24 cellular contexts compared by ENCODE assay signal in genomic region chr16:85629853-85630252, GRCh38. TPM values are rescaled to one million over a fixed set of nuclear protein-coding genes. Genes with fewer than 3 reads are reported as not detected.
DNase-seq lines count a peak whose midpoint lies in the region; ATAC-seq, FAIRE-seq and TF ChIP-seq lines count a peak whose summit lies in the region.
"Had no signal": no experiment of that assay in that cellular context is flagged by ENCODE, and none has a peak within 500 bp of the region (broad histone marks: within the 10 kb centered on the region; RNA-seq: fewer than 3 reads in every experiment).

No MANE protein-coding gene starts in this region.

- TF ChIP-seq CTCF in A549 (IDR thresholded peaks at IDR 0.05) (no peak), K562 (IDR thresholded peaks at IDR 0.05 in 2 of 3, conservative IDR thresholded peaks at IDR 0.05 in 1 of 3; ENCODE audit: insufficient read depth in 2 of 3, low read depth in 1 of 3, low read length in 3 of 3) (no peak), glutamatergic neuron (IDR thresholded peaks at IDR 0.05; ENCODE audit: partially characterized antibody, unreplicated experiment) (no peak)
- TF ChIP-seq CTCF in activated CD8-positive, alpha-beta T cell treated with anti-CD3 and anti-CD28 coated beads for 36 hours (IDR thresholded peaks at IDR 0.05) = no peak

- H3K27me3 Mint-ChIP-seq in glutamatergic neuron (ENCODE audit: unreplicated experiment) = peaks cover 35% of the 10 kb centered on the region
- no peaks in the 10 kb centered on the region for H3K27me3 Mint-ChIP-seq in activated CD8-positive, alpha-beta T cell treated with anti-CD3 and anti-CD28 coated beads for 36 hours

- H3K36me3 Mint-ChIP-seq in glutamatergic neuron (ENCODE audit: unreplicated experiment) = no peaks in the 10 kb centered on the region
- peaks cover 11% of the 10 kb centered on the region for H3K36me3 Mint-ChIP-seq in activated CD8-positive, alpha-beta T cell treated with anti-CD3 and anti-CD28 coated beads for 36 hours (ENCODE audit: low read depth)

- no peak for FAIRE-seq in A549 (lab: Jason Lieb, UNC)
- FAIRE-seq in K562 (lab: Jason Lieb, UNC) = peak; percentile 23
- FAIRE-seq in GM12892 (lab: Jason Lieb, UNC) = no peak
- FAIRE-seq: GM12878, GM19239, HTR-8/SVneo had no signal

- peaks cover 46% of the 10 kb centered on the region for H3K9me3 Mint-ChIP-seq in glutamatergic neuron (ENCODE audit: unreplicated experiment)
- H3K9me3 Mint-ChIP-seq in activated CD8-positive, alpha-beta T cell treated with anti-CD3 and anti-CD28 coated beads for 36 hours = peaks cover 6% of the 10 kb centered on the region

- H3K9ac ChIP-seq in BLaER1 = no peak overlapping the region
- no peak overlapping the region for H3K9ac ChIP-seq in K562 (ENCODE audit: insufficient read depth in 1 of 2, low read depth in 2 of 2, low read length in 2 of 2)

- peaks cover 11% of the 10 kb centered on the region for H3K9me1 ChIP-seq in K562 (ENCODE audit: control insufficient read depth, insufficient read depth, low read length)

- no peaks in the 10 kb centered on the region for H3K27me3 ChIP-seq in BLaER1
- no peaks in the 10 kb centered on the region for H3K27me3 ChIP-seq in K562 (ENCODE audit: control insufficient read depth in 2 of 2, insufficient read depth in 2 of 2, low read length in 2 of 2)
- H3K27me3 ChIP-seq: BE2C had no signal

- intact Hi-C loops in K562 (cut with micrococcal nuclease) = no loop called here
- intact Hi-C loops in activated CD8-positive, alpha-beta T cell treated with anti-CD3 and anti-CD28 coated beads for 36 hours (cut with micrococcal nuclease) = no loop called here

- CTCF ChIA-PET in A549 (lab: Yijun Ruan, JAX) (interaction anchor here (1.6 to 9.7 kb wide), 5 partner anchors 8 to 211 kb away, joined by 3 to 93 read pairs (median 4); no protein-coding TSS in a partner anchor), K562 (lab: Yijun Ruan, JAX; ENCODE audit: low intra/inter-chr PET ratio) (no interaction called here)
- CTCF ChIA-PET in activated CD8-positive, alpha-beta T cell treated with anti-CD3 and anti-CD28 coated beads for 36 hours (lab: Charles Lee) = interaction anchor here (0.7 to 1.5 kb wide), 3 partner anchors 13 to 209 kb away, joined by 3 to 4 read pairs (median 4); no protein-coding TSS in a partner anchor

- H3K27ac ChIP-seq in A549 = no peak overlapping the region
- no peak overlapping the region for H3K27ac ChIP-seq in BLaER1
- H3K27ac ChIP-seq in K562 (ENCODE audit: extremely low read depth, low read depth, low read length) = no peak overlapping the region

- H3K4me1 Mint-ChIP-seq in glutamatergic neuron (ENCODE audit: low read depth, unreplicated experiment) = peaks cover 42% of the 10 kb centered on the region
- H3K4me1 Mint-ChIP-seq in activated CD8-positive, alpha-beta T cell treated with anti-CD3 and anti-CD28 coated beads for 36 hours (ENCODE audit: low read depth) = peaks cover 18% of the 10 kb centered on the region

- POLR2A ChIA-PET in A549 (lab: Yijun Ruan, JAX) = no interaction called here
- POLR2A ChIA-PET in K562 (lab: Yijun Ruan, JAX) = interaction anchor here (0.5 to 1.0 kb wide), 4 partner anchors 8 to 168 kb away, joined by 3 to 6 read pairs (median 4); no protein-coding TSS in a partner anchor
- POLR2A ChIA-PET in activated CD8-positive, alpha-beta T cell treated with anti-CD3 and anti-CD28 coated beads for 36 hours (lab: Charles Lee) = no interaction called here

- ATAC-seq in A549 = no peak
- ATAC-seq in K562 = no peak
- no peak for ATAC-seq in activated CD8-positive, alpha-beta T cell treated with anti-CD3 and anti-CD28 coated beads for 36 hours
- ATAC-seq in HG02759 (IDR thresholded peaks at IDR 0.05; ENCODE audit: unreplicated experiment) = no peak
- ATAC-seq: GM12878, HCT116 had no signal

- H3K4me1 ChIP-seq in A549 = no peaks in the 10 kb centered on the region
- peaks cover 91% of the 10 kb centered on the region for H3K4me1 ChIP-seq in BLaER1
- peaks cover 4 to 77% of the 10 kb centered on the region in 2 experiments; a peak in 2 of 5 replicates for H3K4me1 ChIP-seq in K562 (replicated peaks in 1 of 2; ENCODE audit: control insufficient read depth in 2 of 2, insufficient read depth in 2 of 2, low read length in 2 of 2)

- H3K27ac Mint-ChIP-seq in glutamatergic neuron (ENCODE audit: unreplicated experiment) = peak overlapping the region; percentile 59
- H3K27ac Mint-ChIP-seq in activated CD8-positive, alpha-beta T cell treated with anti-CD3 and anti-CD28 coated beads for 36 hours = no peak overlapping the region

- H3K9me3 ChIP-seq in A549 = no peaks in the 10 kb centered on the region; the same call in 2 of the 3 replicates
- peaks cover 14% of the 10 kb centered on the region for H3K9me3 ChIP-seq in BLaER1
- peaks cover 5% of the 10 kb centered on the region; the same call in 1 of the 2 replicates for H3K9me3 ChIP-seq in K562 (replicated peaks; ENCODE audit: control insufficient read depth, insufficient read depth, low read depth, low read length)

- no peak overlapping the region for H3K4me3 ChIP-seq in A549
- H3K4me3 ChIP-seq in BLaER1 = no peak overlapping the region; the same call in 1 of the 2 replicates
- H3K4me3 ChIP-seq in K562 = no peak overlapping the region
- H3K4me3 ChIP-seq: GM12878 had no signal

- H4K20me1 ChIP-seq in BLaER1 (peaks cover 100% of the 10 kb centered on the region), K562 (replicated peaks; ENCODE audit: control insufficient read depth, insufficient read depth, low read length) (peaks cover 73% of the 10 kb centered on the region)

- TF ChIP-seq EP300 in A549 (IDR thresholded peaks at IDR 0.05) (no peak), K562 (IDR thresholded peaks at IDR 0.05; ENCODE audit: low read length) (no peak)

- DNase-seq in A549 (ENCODE audit: low read depth in 1 of 2, low spot score in 1 of 2) (no peak), K562 (ENCODE audit: extremely low read depth in 1 of 4, low spot score in 3 of 4) (no peak), glutamatergic neuron (no peak), GM12892 (ENCODE audit: insufficient read length) (no peak)
- no peak for DNase-seq in activated CD8-positive, alpha-beta T cell treated with anti-CD3 and anti-CD28 coated beads for 36 hours
- DNase-seq: BE2C, DMS79, EL, GDM1, KG1, MM.1S, NCI-H1694 treated with DMSO at 0.1 percent for 48 hours, NCI-H2081, NCI-H2227 treated with DMSO at 0.1 percent for 48 hours, NCI-H526 treated with DMSO at 0.1 percent for 48 hours, RPMI8226, SHP77, T-helper 1 cell had no signal

- in situ Hi-C loops in K562 (cut with MboI) = no loop called here

- WGBS in A549 (ENCODE audit: missing lambda C conversion rate) = 98% methylated on average over 5 of the region's 5 CpGs
- 68% methylated on average over 5 of the region's 5 CpGs for WGBS in K562 (ENCODE audit: insufficient coverage, low coverage, missing lambda C conversion rate)

- TF ChIP-seq RAD21 in A549 (conservative IDR thresholded peaks at IDR 0.05 in 1 of 2, IDR thresholded peaks at IDR 0.05 in 1 of 2) (no peak), K562 (CRISPR knock-in tag; conservative IDR thresholded peaks at IDR 0.05 in 1 of 2, IDR thresholded peaks at IDR 0.05 in 1 of 2) (no peak)

- H3K79me2 ChIP-seq in K562 (ENCODE audit: control insufficient read depth, insufficient read depth, low read length) = peaks cover 99% of the 10 kb centered on the region

- H3K4me2 ChIP-seq in A549 (no peak overlapping the region), BLaER1 (peak overlapping the region; percentile 3; the same call in 1 of the 2 replicates), K562 (ENCODE audit: insufficient read depth, low read length) (no peak overlapping the region)

- H2AFZ ChIP-seq in K562 (ENCODE audit: low read depth, low read length) = no peak overlapping the region

- TF ChIP-seq POLR2A in A549 (IDR thresholded peaks at IDR 0.05; ENCODE audit: low read length) (no peak), K562 (conservative IDR thresholded peaks at IDR 0.05) (no peak), GM12892 (IDR thresholded peaks at IDR 0.05; ENCODE audit: low read depth, low read length) (no peak)

- H3K4me3 Mint-ChIP-seq in glutamatergic neuron (ENCODE audit: unreplicated experiment) = peak overlapping the region; percentile 42
- no peak overlapping the region for H3K4me3 Mint-ChIP-seq in activated CD8-positive, alpha-beta T cell treated with anti-CD3 and anti-CD28 coated beads for 36 hours

- peaks cover 67% of the 10 kb centered on the region for H3K36me3 ChIP-seq in BLaER1
- H3K36me3 ChIP-seq in K562 (ENCODE audit: control insufficient read depth, insufficient read depth, low read length) = peaks cover 97% of the 10 kb centered on the region; the same call in 2 of the 3 replicates

- BruUV-seq in K562 (replicated peaks; lab: Mats Ljungman, UMichigan) = no TSS peak

RNA-seq across cellular contexts. Expression of gene GSE1, which starts 16.7 kb away (rescaled TPM):
- polyA plus RNA-seq in A549 (2011; rRNA removed) = 20.7 and 24.6 TPM in 2 replicates
- polyA plus RNA-seq in A549 (2012; cell fraction: cytosol; rRNA removed) = 18.9 and 22.8 TPM in 2 replicates
- 49.8 and 64.0 TPM in 2 replicates for polyA plus RNA-seq in A549 (2012; cell fraction: nucleus; rRNA removed)
- polyA plus RNA-seq in A549 (2017; fragmentation: RNase III; extraction: RNeasy Plus Mini Kit Qiagen cat#74134 plus additional on column Dnase treatment) = 24.3 to 30.3 TPM (median 24.3 TPM) in 3 replicates
- polyA minus RNA-seq in A549 (2011; rRNA and poly(A)+ RNA removed) = 24.5 and 25.9 TPM in 2 replicates
- 692 and 1,066 TPM in 2 replicates for total RNA-seq in K562 (2011; cell fraction: chromatin; rRNA removed; ENCODE audit: low replicate concordance)
- total RNA-seq in K562 (2011; cell fraction: nucleolus; rRNA removed) = 409 and 435 TPM in 2 replicates
- total RNA-seq in K562 (2011; cell fraction: nucleoplasm; rRNA removed) = 438 and 467 TPM in 2 replicates
- total RNA-seq in K562 (2014; rRNA removed) = 89.1 and 104 TPM in 2 replicates
- total RNA-seq in K562 (2014; rRNA removed; fragmentation: Illumina TruSeq; extraction: Trizol) = 40.9 and 41.8 TPM in 2 replicates
- total RNA-seq in K562 (2015; rRNA removed; fragmentation: Illumina TruSeq; extraction: Trizol) = 57.9 and 60.6 TPM in 2 replicates
- total RNA-seq in K562 (2021) = 208 and 244 TPM in 2 replicates
- polyA plus RNA-seq in K562 (2011; rRNA removed) = 54.2 and 64.0 TPM in 2 replicates
- 54.1 and 55.3 TPM in 2 replicates for polyA plus RNA-seq in K562 (2011; cell fraction: cytosol; rRNA removed)
- polyA plus RNA-seq in K562 (2011; cell fraction: nucleus; rRNA removed) = 210 and 277 TPM in 2 replicates
- 113 and 125 TPM in 2 replicates for polyA plus RNA-seq in K562 (2012)
- polyA plus RNA-seq in K562 (2014; fragmentation: Illumina TruSeq; extraction: Trizol) = 116 and 138 TPM in 2 replicates
- 10 to 100 TPM; 12.2 to 15.8 TPM for polyA plus RNA-seq in K562 (2014; fragmentation: Nextera tagmentation; extraction: Ambion mirVana)
- polyA plus RNA-seq in K562 (2014; rRNA removed) = 101 and 116 TPM in 2 replicates
- 61.1 and 68.8 TPM in 2 replicates for polyA minus RNA-seq in K562 (2011; rRNA and poly(A)+ RNA removed)
- 106 and 121 TPM in 2 replicates for polyA minus RNA-seq in K562 (2011; cell fraction: cytosol; rRNA and poly(A)+ RNA removed)
- 117 and 133 TPM in 2 replicates for polyA minus RNA-seq in K562 (2011; cell fraction: nucleus; rRNA and poly(A)+ RNA removed)
- total RNA-seq in glutamatergic neuron (ENCODE audit: unreplicated experiment) = 473 TPM
- total RNA-seq in activated CD8-positive, alpha-beta T cell treated with anti-CD3 and anti-CD28 coated beads for 36 hours = 10 to 100 TPM; 33.6 to 34.5 TPM
- 18.8 TPM for polyA plus RNA-seq in GM12892 (2012; ENCODE audit: missing spikeins)

RNA-seq across cellular contexts. Expression of gene GINS2, which starts 58.9 kb away (rescaled TPM):
- 23.4 and 28.7 TPM in 2 replicates for polyA plus RNA-seq in A549 (2011; rRNA removed)
- 28.6 and 32.9 TPM in 2 replicates for polyA plus RNA-seq in A549 (2012; cell fraction: cytosol; rRNA removed)
- 10.9 and 16.4 TPM in 2 replicates for polyA plus RNA-seq in A549 (2012; cell fraction: nucleus; rRNA removed)
- polyA plus RNA-seq in A549 (2017; fragmentation: RNase III; extraction: RNeasy Plus Mini Kit Qiagen cat#74134 plus additional on column Dnase treatment) = 25.4 to 27.7 TPM (median 26.8 TPM) in 3 replicates
- polyA minus RNA-seq in A549 (2011; rRNA and poly(A)+ RNA removed) = 15.0 and 15.7 TPM in 2 replicates
- 24.8 and 32.7 TPM in 2 replicates for total RNA-seq in K562 (2011; cell fraction: chromatin; rRNA removed; ENCODE audit: low replicate concordance)
- total RNA-seq in K562 (2011; cell fraction: nucleolus; rRNA removed) = 24.2 and 24.5 TPM in 2 replicates
- total RNA-seq in K562 (2011; cell fraction: nucleoplasm; rRNA removed) = 23.2 and 33.3 TPM in 2 replicates
- 42.0 and 44.2 TPM in 2 replicates for total RNA-seq in K562 (2014; rRNA removed)
- total RNA-seq in K562 (2014; rRNA removed; fragmentation: Illumina TruSeq; extraction: Trizol) = 43.8 and 47.3 TPM in 2 replicates
- 39.4 and 40.4 TPM in 2 replicates for total RNA-seq in K562 (2015; rRNA removed; fragmentation: Illumina TruSeq; extraction: Trizol)
- total RNA-seq in K562 (2021) = 57.5 and 61.6 TPM in 2 replicates
- polyA plus RNA-seq in K562 (2011; rRNA removed) = 38.4 and 44.6 TPM in 2 replicates
- polyA plus RNA-seq in K562 (2011; cell fraction: cytosol; rRNA removed) = 27.8 and 34.2 TPM in 2 replicates
- 15.7 and 20.5 TPM in 2 replicates for polyA plus RNA-seq in K562 (2011; cell fraction: nucleus; rRNA removed)
- polyA plus RNA-seq in K562 (2012) = 26.1 and 33.8 TPM in 2 replicates
- 41.4 and 49.8 TPM in 2 replicates for polyA plus RNA-seq in K562 (2014; fragmentation: Illumina TruSeq; extraction: Trizol)
- polyA plus RNA-seq in K562 (2014; fragmentation: Nextera tagmentation; extraction: Ambion mirVana) = 10 to 100 TPM; 61.3 to 76.2 TPM
- polyA plus RNA-seq in K562 (2014; rRNA removed) = 42.3 and 42.9 TPM in 2 replicates
- 25.6 and 28.3 TPM in 2 replicates for polyA minus RNA-seq in K562 (2011; rRNA and poly(A)+ RNA removed)
- 13.6 and 17.8 TPM in 2 replicates for polyA minus RNA-seq in K562 (2011; cell fraction: cytosol; rRNA and poly(A)+ RNA removed)
- 10.2 and 13.2 TPM in 2 replicates for polyA minus RNA-seq in K562 (2011; cell fraction: nucleus; rRNA and poly(A)+ RNA removed)
- total RNA-seq in glutamatergic neuron (ENCODE audit: unreplicated experiment) = 7.1 TPM
- 10 to 100 TPM; 59.9 to 62.9 TPM for total RNA-seq in activated CD8-positive, alpha-beta T cell treated with anti-CD3 and anti-CD28 coated beads for 36 hours
- polyA plus RNA-seq in GM12892 (2012; ENCODE audit: missing spikeins) = 41.4 TPM

Comparison
In these comparisons a context has a peak if more than half of its experiments do, and no peak if none do; other contexts are left out.
1. Of the 35 proteins assayed by ChIP-seq in both K562 and A549: peak only in K562: none; only in A549: none; in both: ZFP36; in neither: 34.